Comparison of ENCODE assay signal across 14 cellular contexts in the genomic region with DNA sequence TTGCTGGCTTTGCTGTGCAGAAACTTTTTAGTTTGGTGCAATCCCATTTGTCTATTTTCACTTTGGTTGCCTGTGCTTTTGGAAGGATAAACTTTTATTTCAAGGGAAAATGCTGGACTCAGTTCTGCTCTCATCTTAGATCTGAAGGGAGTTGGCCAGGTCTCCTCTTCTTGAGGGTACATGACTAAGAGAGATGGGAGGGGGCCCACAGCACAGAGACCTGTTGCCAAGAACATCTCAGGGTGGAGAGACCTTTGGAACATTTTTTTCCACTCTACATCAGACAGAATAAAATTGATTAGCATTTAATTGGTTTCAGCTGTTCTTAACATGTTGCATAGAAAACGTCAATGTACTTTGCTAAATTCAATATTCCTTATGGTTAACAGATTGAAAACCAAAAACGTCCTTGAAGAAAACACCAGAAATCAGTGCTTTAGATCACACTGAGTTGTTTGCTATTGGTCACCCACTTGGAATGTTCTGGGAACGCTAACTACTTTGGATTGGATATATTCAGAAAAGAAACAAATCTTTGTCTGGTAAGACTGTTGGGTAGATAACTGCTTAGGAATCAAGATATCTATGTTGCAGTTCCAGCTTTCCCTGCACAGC. TPM values are rescaled to one million over a fixed set of nuclear protein-coding genes. Genes with fewer than 3 reads are reported as not detected.
A peak's percentile ranks its signal among the peaks of the same experiment; 100 is the strongest.
DNase-seq lines count a peak whose midpoint lies in the region; FAIRE-seq and TF ChIP-seq lines count a peak whose summit lies in the region.
"Had no signal": no experiment of that assay in that cellular context is flagged by ENCODE, and none has a peak within 500 bp of the region (broad histone marks: within the 10 kb centered on the region; RNA-seq: fewer than 3 reads in every experiment).

No MANE protein-coding gene starts in this region.

- no peaks in the 10 kb centered on the region for H4K20me1 ChIP-seq in astrocyte (ENCODE audit: insufficient read depth, low read length)

- H3K27ac ChIP-seq in astrocyte (ENCODE audit: low read depth, low read length) = no peak overlapping the region
- H3K27ac ChIP-seq in CD8-positive, alpha-beta memory T cell (ENCODE audit: low read depth, low read length) = no peak overlapping the region
- H3K27ac ChIP-seq: neutrophil had no signal

- H3K36me3 ChIP-seq in astrocyte (ENCODE audit: insufficient read depth, low read length) = no peaks in the 10 kb centered on the region
- no peaks in the 10 kb centered on the region for H3K36me3 ChIP-seq in CD8-positive, alpha-beta memory T cell (ENCODE audit: insufficient read depth, low read length)
- H3K36me3 ChIP-seq: neutrophil had no signal

- H3K27ac Mint-ChIP-seq in astrocyte (ENCODE audit: unreplicated experiment) = peak overlapping the region; percentile 42
- H3K27ac Mint-ChIP-seq in glutamatergic neuron (ENCODE audit: unreplicated experiment) = peak overlapping the region; percentile 17
- no peak overlapping the region for H3K27ac Mint-ChIP-seq in CD8-positive, alpha-beta memory T cell
- H3K27ac Mint-ChIP-seq: activated naive CD4-positive, alpha-beta T cell treated with anti-CD3 and anti-CD28 coated beads, Interleukin-2, amount 50 U/mL, for 24 hours; stimulated activated naive CD8-positive, alpha-beta T cell treated with anti-CD3 and anti-CD28 coated beads, Interleukin-15, amount 100 ng/mL, for 72 hours; T-helper 17 cell had no signal

- no peak overlapping the region for H2AFZ ChIP-seq in astrocyte (ENCODE audit: low read depth, low read length)

- H3K79me2 ChIP-seq in astrocyte (ENCODE audit: insufficient read depth, low read length) = no peaks in the 10 kb centered on the region

- peak; percentile 67 for DNase-seq in ELR (ENCODE audit: low read depth)
- DNase-seq in astrocyte (ENCODE audit: low read depth) = peak; percentile 82
- DNase-seq in glutamatergic neuron = no peak
- peak; percentile 69 for DNase-seq in skeletal muscle cell (ENCODE audit: low read depth)
- DNase-seq in OCI-M2 (lab: John Stamatoyannopoulos, UW; ENCODE audit: unreplicated experiment) = no peak
- no peak for DNase-seq in NCI-H345 treated with DMSO at 0.1 percent for 48 hours (lab: John Stamatoyannopoulos, UW; ENCODE audit: unreplicated experiment)
- DNase-seq in NCI-H2171 treated with DMSO at 0.1 percent for 48 hours (lab: John Stamatoyannopoulos, UW) = no peak
- no peak for DNase-seq in CD8-positive, alpha-beta memory T cell
- DNase-seq: NCI-H1694 treated with DMSO at 0.1 percent for 48 hours; stimulated activated naive CD8-positive, alpha-beta T cell treated with anti-CD3 and anti-CD28 coated beads, Interleukin-15, amount 100 ng/mL, for 72 hours; T-helper 17 cell had no signal

- H3K9ac ChIP-seq in astrocyte (ENCODE audit: low read length) = no peak overlapping the region

- no peaks in the 10 kb centered on the region for H3K9me3 ChIP-seq in astrocyte (ENCODE audit: insufficient read depth, low read depth, low read length)
- H3K9me3 ChIP-seq in CD8-positive, alpha-beta memory T cell (ENCODE audit: low read length) = no peaks in the 10 kb centered on the region
- H3K9me3 ChIP-seq: neutrophil had no signal

- peaks cover 9% of the 10 kb centered on the region for H3K4me1 ChIP-seq in astrocyte (ENCODE audit: insufficient read depth, low read length)
- no peaks in the 10 kb centered on the region for H3K4me1 ChIP-seq in CD8-positive, alpha-beta memory T cell (ENCODE audit: insufficient read depth, low read length)

- no peak for TF ChIP-seq CTCF in astrocyte (IDR thresholded peaks at IDR 0.05; ENCODE audit: insufficient read depth, low read depth, low read length)
- TF ChIP-seq CTCF in glutamatergic neuron (IDR thresholded peaks at IDR 0.05; ENCODE audit: partially characterized antibody, unreplicated experiment) = no peak

- FAIRE-seq in astrocyte (lab: Jason Lieb, UNC) = peak; percentile 88

- POLR2A ChIA-PET in CD8-positive, alpha-beta memory T cell (lab: Charles Lee) = no interaction called here

- peaks cover 19% of the 10 kb centered on the region for H3K4me1 Mint-ChIP-seq in astrocyte (ENCODE audit: low read depth, unreplicated experiment)
- H3K4me1 Mint-ChIP-seq in glutamatergic neuron (ENCODE audit: low read depth, unreplicated experiment) = peaks cover 28% of the 10 kb centered on the region
- no peaks in the 10 kb centered on the region for H3K4me1 Mint-ChIP-seq in CD8-positive, alpha-beta memory T cell
- H3K4me1 Mint-ChIP-seq: activated naive CD4-positive, alpha-beta T cell treated with anti-CD3 and anti-CD28 coated beads, Interleukin-2, amount 50 U/mL, for 24 hours; stimulated activated naive CD8-positive, alpha-beta T cell treated with anti-CD3 and anti-CD28 coated beads, Interleukin-15, amount 100 ng/mL, for 72 hours; T-helper 17 cell had no signal

- peak overlapping the region; percentile 38 for H3K4me2 ChIP-seq in astrocyte (ENCODE audit: low read length)
- H3K4me2 ChIP-seq: smooth muscle cell had no signal

- H3K27me3 ChIP-seq in astrocyte (ENCODE audit: insufficient read depth, low read length) = no peaks in the 10 kb centered on the region
- no peaks in the 10 kb centered on the region for H3K27me3 ChIP-seq in CD8-positive, alpha-beta memory T cell (ENCODE audit: insufficient read depth, low read length, poor library complexity, severe bottlenecking)

- H3K4me3 Mint-ChIP-seq in astrocyte (ENCODE audit: unreplicated experiment) = no peak overlapping the region
- H3K4me3 Mint-ChIP-seq in glutamatergic neuron (ENCODE audit: unreplicated experiment) = no peak overlapping the region
- no peak overlapping the region for H3K4me3 Mint-ChIP-seq in CD8-positive, alpha-beta memory T cell
- H3K4me3 Mint-ChIP-seq: activated naive CD4-positive, alpha-beta T cell treated with anti-CD3 and anti-CD28 coated beads, Interleukin-2, amount 50 U/mL, for 24 hours; stimulated activated naive CD8-positive, alpha-beta T cell treated with anti-CD3 and anti-CD28 coated beads, Interleukin-15, amount 100 ng/mL, for 72 hours; T-helper 17 cell had no signal

- H3K9me3 Mint-ChIP-seq in astrocyte (ENCODE audit: unreplicated experiment) (peaks cover 5% of the 10 kb centered on the region), glutamatergic neuron (ENCODE audit: unreplicated experiment) (no peaks in the 10 kb centered on the region)
- peaks cover 0 to 3% (median 0%) of the 10 kb centered on the region in 5 donors for H3K9me3 Mint-ChIP-seq in CD8-positive, alpha-beta memory T cell
- H3K9me3 Mint-ChIP-seq: activated naive CD4-positive, alpha-beta T cell treated with anti-CD3 and anti-CD28 coated beads, Interleukin-2, amount 50 U/mL, for 24 hours had no signal

- H3K36me3 Mint-ChIP-seq in astrocyte (ENCODE audit: low read depth, unreplicated experiment) (no peaks in the 10 kb centered on the region), glutamatergic neuron (ENCODE audit: unreplicated experiment) (no peaks in the 10 kb centered on the region)
- H3K36me3 Mint-ChIP-seq in CD8-positive, alpha-beta memory T cell = peaks cover 0 to 4% (median 0%) of the 10 kb centered on the region in 3 donors
- H3K36me3 Mint-ChIP-seq: activated naive CD4-positive, alpha-beta T cell treated with anti-CD3 and anti-CD28 coated beads, Interleukin-2, amount 50 U/mL, for 24 hours had no signal

- H3K4me3 ChIP-seq in astrocyte (ENCODE audit: insufficient read depth, low read depth, low read length) (no peak overlapping the region), skeletal muscle cell (ENCODE audit: low read depth, low read length) (no peak overlapping the region)
- no peak overlapping the region for H3K4me3 ChIP-seq in CD8-positive, alpha-beta memory T cell (ENCODE audit: low read length)
- H3K4me3 ChIP-seq: smooth muscle cell had no signal

- CTCF ChIA-PET in CD8-positive, alpha-beta memory T cell (lab: Charles Lee) = no interaction called here

- no peaks in the 10 kb centered on the region for H3K27me3 Mint-ChIP-seq in astrocyte (ENCODE audit: low read depth, unreplicated experiment)
- H3K27me3 Mint-ChIP-seq in glutamatergic neuron (ENCODE audit: unreplicated experiment) = peaks cover 1% of the 10 kb centered on the region
- peaks cover 24 to 62% of the 10 kb centered on the region in 2 donors for H3K27me3 Mint-ChIP-seq in CD8-positive, alpha-beta memory T cell

RNA-seq across cellular contexts. Expression of gene FSTL1, which starts 36.4 kb away (rescaled TPM):
- total RNA-seq in astrocyte (1,010 and 1,056 TPM in 2 replicates), glutamatergic neuron (ENCODE audit: unreplicated experiment) (206 TPM)
- total RNA-seq in CD8-positive, alpha-beta memory T cell = under 1 TPM; 0.09 to 0.53 TPM
- polyA plus RNA-seq in CD8-positive, alpha-beta memory T cell = not detected

Comparison
In these comparisons a context has a peak if more than half of its experiments do, and no peak if none do; other contexts are left out.
1. DNase-seq: peak in ELR (single experiment), astrocyte (single experiment) and skeletal muscle cell (single experiment); none in glutamatergic neuron (single experiment), OCI-M2 (single experiment), NCI-H345 treated with DMSO at 0.1 percent for 48 hours (single experiment), NCI-H2171 treated with DMSO at 0.1 percent for 48 hours (single experiment) and CD8-positive, alpha-beta memory T cell (0 of 5).
2. H3K27ac Mint-ChIP-seq: peak in astrocyte (single experiment) and glutamatergic neuron (single experiment); none in CD8-positive, alpha-beta memory T cell (0 of 8).
3. RNA of gene FSTL1, which starts 36.4 kb away (total RNA-seq): 1,010 to 1,056 TPM in astrocyte and 206 TPM in glutamatergic neuron (single experiment); 0.09 to 0.53 TPM in CD8-positive, alpha-beta memory T cell; every median in the first group is over 100 times any median in the second.